8 cellular contexts compared by ENCODE assay signal in the genomic region with DNA sequence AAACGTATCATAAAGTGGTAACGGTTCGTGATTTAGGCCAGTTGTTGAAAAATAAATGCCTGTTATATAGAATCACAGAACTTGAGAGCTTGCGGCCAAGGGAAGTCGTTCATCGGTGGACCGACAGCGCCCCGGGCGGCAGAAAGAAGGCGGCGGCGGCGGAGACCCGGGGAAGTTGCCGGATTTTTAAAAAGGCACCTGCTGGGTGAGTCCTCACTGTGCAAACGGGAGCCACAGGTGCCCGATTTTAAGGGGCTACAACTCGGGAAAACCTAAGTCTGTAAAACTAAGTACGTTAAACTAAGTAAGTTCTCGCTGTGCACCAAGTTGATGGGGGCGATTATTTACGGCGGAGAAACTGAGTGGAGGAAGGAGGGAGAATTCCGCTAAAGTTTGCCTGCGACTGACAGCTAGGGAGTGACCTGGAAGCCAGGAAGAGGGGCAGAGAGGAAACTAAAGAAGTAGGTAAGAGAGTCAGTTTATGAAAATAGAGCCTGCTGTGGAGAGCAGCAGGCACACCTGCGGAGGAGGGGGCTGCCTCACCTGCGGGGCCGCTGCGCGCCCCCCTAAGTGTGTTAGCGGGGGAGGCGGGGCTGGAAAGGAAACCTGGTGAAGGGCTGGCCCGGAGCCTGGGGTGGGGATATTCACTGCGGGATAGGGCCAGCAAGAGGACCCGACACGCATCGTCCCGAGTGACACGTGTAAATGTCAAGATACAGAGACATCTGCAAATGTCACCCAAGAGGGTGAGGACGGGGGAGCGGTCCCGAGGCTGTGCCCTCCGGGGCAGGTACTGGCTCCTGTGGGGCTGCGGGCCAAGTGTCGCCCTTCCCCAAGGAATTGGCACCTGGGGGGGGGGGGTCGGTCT. TPM values are rescaled to one million over a fixed set of nuclear protein-coding genes. Genes with fewer than 3 reads are reported as not detected.
DNase-seq lines count a peak whose midpoint lies in the region; ATAC-seq and TF ChIP-seq lines count a peak whose summit lies in the region.

No MANE protein-coding gene starts in this region.

- DNase-seq in AG10803 (ENCODE audit: low read depth) = peak; percentile 77
- DNase-seq in HFF-Myc (ENCODE audit: extremely low read depth, low read depth) = no peak
- peak in 2 of 3 donors; percentile 15 to 28 for DNase-seq in effector memory CD4-positive, alpha-beta T cell
- peak; percentile 63 for DNase-seq in lower lobe of right lung
- peak; percentile 5 for DNase-seq in stimulated activated CD8-positive, alpha-beta memory T cell treated with anti-CD3 and anti-CD28 coated beads, Interleukin-15, amount 100 ng/mL, for 24 hours (ENCODE audit: low read depth)
- no peak for DNase-seq in OCI-M1 (lab: John Stamatoyannopoulos, UW)
- no peak for DNase-seq in cerebellar nuclear complex (lab: John Stamatoyannopoulos, UW)

- peak overlapping the region; percentile 84 for H3K4me3 ChIP-seq in AG10803 (ENCODE audit: low read length)
- H3K4me3 ChIP-seq in HFF-Myc (replicated peaks; ENCODE audit: low read depth, low read length) = peak overlapping the region; percentile 46
- peak overlapping the region; percentile 27 for H3K4me3 ChIP-seq in effector memory CD4-positive, alpha-beta T cell (ENCODE audit: insufficient read depth, low read depth, low read length, poor library complexity, severe bottlenecking)
- H3K4me3 ChIP-seq in lower lobe of right lung = peak overlapping the region; percentile 52

- peak; percentile 74 for TF ChIP-seq CTCF in AG10803 (conservative IDR thresholded peaks at IDR 0.05; ENCODE audit: low read length)
- TF ChIP-seq CTCF in HFF-Myc (IDR thresholded peaks at IDR 0.05; ENCODE audit: low read depth, low read length, missing control alignments) = peak; percentile 78
- TF ChIP-seq CTCF in lower lobe of right lung (IDR thresholded peaks at IDR 0.05) = peak; percentile 69

- ATAC-seq in activated CD4-positive, CD25-positive, alpha-beta regulatory T cell treated with anti-CD3 and anti-CD28 coated beads, Interleukin-2, amount 50 U/mL, for 24 hours = peak; percentile 51 to 52
- peak; percentile 58 to 63 for ATAC-seq in lower lobe of right lung

- H3K36me3 ChIP-seq in effector memory CD4-positive, alpha-beta T cell (ENCODE audit: control insufficient read depth, insufficient read depth, low read length) = no peaks in the 10 kb centered on the region
- H3K36me3 ChIP-seq in lower lobe of right lung = no peaks in the 10 kb centered on the region

- peak overlapping the region; percentile 37 for H3K27ac ChIP-seq in effector memory CD4-positive, alpha-beta T cell (ENCODE audit: insufficient read depth, low read length, poor library complexity, severe bottlenecking)
- H3K27ac ChIP-seq in lower lobe of right lung = no peak overlapping the region

- intact Hi-C loops in lower lobe of right lung (cut with DNase I) = no loop called here

- H3K9me3 ChIP-seq in effector memory CD4-positive, alpha-beta T cell (ENCODE audit: control insufficient read depth, low read length) = no peaks in the 10 kb centered on the region
- H3K9me3 ChIP-seq in lower lobe of right lung = no peaks in the 10 kb centered on the region

- H3K27me3 ChIP-seq in effector memory CD4-positive, alpha-beta T cell (replicated peaks; ENCODE audit: control insufficient read depth, insufficient read depth, low read length, poor library complexity, severe bottlenecking) = no peaks in the 10 kb centered on the region
- H3K27me3 ChIP-seq in lower lobe of right lung (ENCODE audit: low read depth) = peaks cover 52% of the 10 kb centered on the region

- H3K4me1 ChIP-seq in effector memory CD4-positive, alpha-beta T cell (ENCODE audit: control insufficient read depth, insufficient read depth, low read length, poor library complexity, severe bottlenecking) = no peaks in the 10 kb centered on the region
- H3K4me1 ChIP-seq in lower lobe of right lung = peaks cover 9% of the 10 kb centered on the region

RNA-seq across cellular contexts. Expression of gene ADAM12, which starts 1.0 kb away (rescaled TPM):
- 0.92 TPM for total RNA-seq in lower lobe of right lung

Comparison
In these comparisons a context has a peak if more than half of its experiments do, and no peak if none do; other contexts are left out.
1. DNase-seq: peak in AG10803 (single experiment), effector memory CD4-positive, alpha-beta T cell (2 of 3), lower lobe of right lung (single experiment) and stimulated activated CD8-positive, alpha-beta memory T cell treated with anti-CD3 and anti-CD28 coated beads, Interleukin-15, amount 100 ng/mL, for 24 hours (single experiment); none in HFF-Myc (single experiment), OCI-M1 (single experiment) and cerebellar nuclear complex (0 of 2).
2. H3K4me3 ChIP-seq: peak in every context shown above with its lines; median percentile 84 in AG10803; 52 in lower lobe of right lung; 46 in HFF-Myc; 27 in effector memory CD4-positive, alpha-beta T cell.
3. Peak in every context shown above with its lines, with median percentiles within 50 percentile points of each other: CTCF ChIP-seq.